Comparison of ENCODE assay signal across 21 cellular contexts in the genomic region with DNA sequence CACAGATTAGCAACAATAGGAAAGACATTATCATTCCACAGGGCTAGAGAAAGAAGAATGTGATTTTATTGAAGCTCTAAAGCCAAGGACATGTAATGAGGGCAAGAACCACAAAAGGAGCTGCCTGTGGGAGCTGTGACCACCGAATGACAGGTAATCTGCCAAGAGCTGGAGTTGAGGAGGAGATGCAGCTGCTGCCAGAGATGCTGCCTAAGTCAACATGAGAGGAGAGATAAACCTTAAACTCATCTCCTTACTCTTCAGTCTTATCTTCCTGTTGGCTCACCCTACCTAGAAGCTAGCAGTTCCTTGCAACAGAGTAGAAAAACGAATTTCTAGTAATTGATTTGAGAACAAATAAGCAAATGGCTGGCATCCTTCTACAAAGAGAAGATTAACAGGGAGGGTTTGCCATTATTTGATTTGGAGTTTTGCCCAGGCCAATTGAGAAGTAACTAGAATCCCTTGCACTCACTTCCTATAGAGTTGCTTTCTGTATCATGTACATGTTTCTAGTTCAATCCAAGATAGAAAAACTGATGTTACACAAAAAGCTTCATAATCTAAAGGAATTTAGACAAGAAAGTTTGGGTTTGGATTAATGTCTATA.
DNase-seq lines count a peak whose midpoint lies in the region; ATAC-seq and TF ChIP-seq lines count a peak whose summit lies in the region.
"Had no signal": no experiment of that assay in that cellular context is flagged by ENCODE, and none has a peak within 500 bp of the region (broad histone marks: within the 10 kb centered on the region; RNA-seq: fewer than 3 reads in every experiment).

No MANE protein-coding gene starts in this region.

- ATAC-seq in HG02973 (IDR thresholded peaks at IDR 0.05; ENCODE audit: unreplicated experiment) (no peak), GM21390 (IDR thresholded peaks at IDR 0.05; ENCODE audit: unreplicated experiment) (no peak), GM19397 (IDR thresholded peaks at IDR 0.05; ENCODE audit: unreplicated experiment) (no peak)
- ATAC-seq: activated T-cell treated with anti-CD3 and anti-CD28 coated beads, Interleukin-2, amount 50 U/mL, for 72 hours; HepG2; Panc1; pancreas had no signal

- TF ChIP-seq CTCF in fibroblast of pulmonary artery (IDR thresholded peaks at IDR 0.05; ENCODE audit: low read length, missing control alignments): no peak

- no peak overlapping the region for H3K4me3 ChIP-seq in fibroblast of pulmonary artery (replicated peaks; ENCODE audit: low read depth, low read length)
- H3K4me3 ChIP-seq: cardiac muscle cell, lung, pancreas had no signal

- DNase-seq in DMS79 treated with DMSO at 0.1 percent for 48 hours (lab: John Stamatoyannopoulos, UW): peak; percentile 76
- DNase-seq in NCI-H2029 (lab: John Stamatoyannopoulos, UW): peak; percentile 81
- DNase-seq in NCI-H748 treated with DMSO at 0.1 percent for 48 hours (lab: John Stamatoyannopoulos, UW): peak; percentile 74
- DNase-seq in fibroblast of pulmonary artery (ENCODE audit: low read depth): peak; percentile 3
- no peak for DNase-seq in activated T-cell treated with anti-CD3 and anti-CD28 coated beads, Interleukin-2, amount 50 U/mL, for 1 hour
- DNase-seq: activated CD4-positive, alpha-beta memory T cell treated with anti-CD3 and anti-CD28 coated beads for 36 hours; activated T-cell treated with anti-CD3 and anti-CD28 coated beads, Interleukin-2, amount 50 U/mL, for 72 hours; GF-D8; head of caudate nucleus; immature natural killer cell; naive B cell; NCI-H526 treated with DMSO at 0.1 percent for 48 hours; pancreas; stimulated activated CD4-positive, alpha-beta T cell treated with anti-CD3 and anti-CD28 coated beads, Interleukin-2, amount 100 ng/mL, for 48 hours had no signal
